In the genomic region with DNA sequence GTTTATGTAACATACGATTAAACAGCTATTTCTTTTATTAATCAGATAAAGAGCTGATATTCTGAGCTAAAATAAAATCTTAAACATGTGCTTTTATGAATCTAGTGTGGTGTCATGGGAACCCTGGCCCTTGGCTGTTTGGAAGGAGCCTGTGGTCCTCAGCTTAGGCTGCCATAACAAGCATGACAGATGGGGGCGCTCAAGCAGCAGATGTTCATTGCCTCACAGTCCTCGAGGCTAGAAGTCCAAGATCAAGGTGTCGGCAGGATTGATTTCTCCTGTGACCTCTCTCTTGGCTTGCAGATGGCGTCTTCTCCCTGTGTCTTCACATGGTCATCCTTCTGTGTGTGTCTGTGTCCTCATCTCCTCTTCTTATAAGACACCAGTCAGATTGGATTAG, we compare ENCODE assay signal across 11 cellular contexts.
DNase-seq lines count a peak whose midpoint lies in the region; ATAC-seq and TF ChIP-seq lines count a peak whose summit lies in the region.
"Had no signal": no experiment of that assay in that cellular context is flagged by ENCODE, and none has a peak within 500 bp of the region (broad histone marks: within the 10 kb centered on the region; RNA-seq: fewer than 3 reads in every experiment).

No MANE protein-coding gene starts in this region.

- intact Hi-C loops in activated T-helper 2 cell treated with anti-CD3 and anti-CD28 coated beads, Interferon-gamma antibody, Interleukin-2, Interleukin-4, amounts not matched to agents 10 μg/mL and 5 μg/mL and 100 μg/mL, durations not matched to agents 14 hours and 24 hours and 36 hours (cut with micrococcal nuclease), result no loop called here

- H3K27me3 Mint-ChIP-seq in T-helper 17 cell, result peaks cover 45% of the 10 kb centered on the region
- H3K27me3 Mint-ChIP-seq in activated T-helper 2 cell treated with anti-CD3 and anti-CD28 coated beads, Interferon-gamma antibody, Interleukin-2, Interleukin-4, amounts not matched to agents 10 μg/mL and 5 μg/mL and 100 μg/mL, durations not matched to agents 14 hours and 24 hours and 36 hours (ENCODE audit: low read depth), result peaks cover 39% of the 10 kb centered on the region

- H3K36me3 Mint-ChIP-seq in T-helper 17 cell (ENCODE audit: low read depth), result no peaks in the 10 kb centered on the region
- no peaks in the 10 kb centered on the region for H3K36me3 Mint-ChIP-seq in activated T-helper 2 cell treated with anti-CD3 and anti-CD28 coated beads, Interferon-gamma antibody, Interleukin-2, Interleukin-4, amounts not matched to agents 10 μg/mL and 5 μg/mL and 100 μg/mL, durations not matched to agents 14 hours and 24 hours and 36 hours (ENCODE audit: low read depth)

- no peaks in the 10 kb centered on the region for H3K4me1 Mint-ChIP-seq in T-helper 17 cell
- H3K4me1 Mint-ChIP-seq in activated T-helper 2 cell treated with anti-CD3 and anti-CD28 coated beads, Interferon-gamma antibody, Interleukin-2, Interleukin-4, amounts not matched to agents 10 μg/mL and 5 μg/mL and 100 μg/mL, durations not matched to agents 14 hours and 24 hours and 36 hours (ENCODE audit: low read depth), result no peaks in the 10 kb centered on the region

- H3K27me3 ChIP-seq in NT2/D1 (ENCODE audit: insufficient read depth, insufficient read length), result no peaks in the 10 kb centered on the region
- H3K27me3 ChIP-seq: pancreas had no signal

- no peak overlapping the region for H3K27ac Mint-ChIP-seq in T-helper 17 cell
- H3K27ac Mint-ChIP-seq in activated T-helper 2 cell treated with anti-CD3 and anti-CD28 coated beads, Interferon-gamma antibody, Interleukin-2, Interleukin-4, amounts not matched to agents 10 μg/mL and 5 μg/mL and 100 μg/mL, durations not matched to agents 14 hours and 24 hours and 36 hours, result no peak overlapping the region

- no peaks in the 10 kb centered on the region for H3K9me3 ChIP-seq in NT2/D1 (ENCODE audit: insufficient read depth, low read length)
- peaks cover 2% of the 10 kb centered on the region for H3K9me3 ChIP-seq in T-helper 17 cell (ENCODE audit: control insufficient read depth, low read length, poor library complexity, severe bottlenecking)
- H3K9me3 ChIP-seq: pancreas had no signal

- no peaks in the 10 kb centered on the region for H3K36me3 ChIP-seq in NT2/D1 (ENCODE audit: insufficient read depth, insufficient read length, low read length)
- H3K36me3 ChIP-seq: pancreas had no signal

- H3K9ac ChIP-seq in NT2/D1 (ENCODE audit: insufficient read length, low read depth), result no peak overlapping the region

- TF ChIP-seq CTCF in AG10803 (conservative IDR thresholded peaks at IDR 0.05; ENCODE audit: low read length) (peak; percentile 25; the same call in 1 of the 2 replicates), GM10266 (IDR thresholded peaks at IDR 0.05; ENCODE audit: control insufficient read depth, insufficient read depth, low read depth, missing control alignments) (peak; percentile 29), fibroblast of villous mesenchyme (IDR thresholded peaks at IDR 0.05; ENCODE audit: insufficient read depth, low read depth, low read length) (peak; percentile 27)

- H3K9me3 Mint-ChIP-seq in activated T-helper 2 cell treated with anti-CD3 and anti-CD28 coated beads, Interferon-gamma antibody, Interleukin-2, Interleukin-4, amounts not matched to agents 10 μg/mL and 5 μg/mL and 100 μg/mL, durations not matched to agents 14 hours and 24 hours and 36 hours, result peaks cover 8% of the 10 kb centered on the region

- no peak overlapping the region for H3K4me3 ChIP-seq in AG10803 (ENCODE audit: low read length)
- no peak overlapping the region for H3K4me3 ChIP-seq in NT2/D1 (ENCODE audit: insufficient read length, low read depth)
- H3K4me3 ChIP-seq in fibroblast of villous mesenchyme (ENCODE audit: low read depth, low read length), result no peak overlapping the region
- H3K4me3 ChIP-seq: pancreas had no signal

- no peak overlapping the region for H3K4me3 Mint-ChIP-seq in T-helper 17 cell
- H3K4me3 Mint-ChIP-seq in activated T-helper 2 cell treated with anti-CD3 and anti-CD28 coated beads, Interferon-gamma antibody, Interleukin-2, Interleukin-4, amounts not matched to agents 10 μg/mL and 5 μg/mL and 100 μg/mL, durations not matched to agents 14 hours and 24 hours and 36 hours (ENCODE audit: low read depth), result no peak overlapping the region

- no peaks in the 10 kb centered on the region for H3K4me1 ChIP-seq in NT2/D1 (ENCODE audit: insufficient read depth, insufficient read length)

- DNase-seq in AG10803 (ENCODE audit: low read depth) (no peak), GM10266 (ENCODE audit: extremely low spot score) (no peak), NT2/D1 (ENCODE audit: low read depth, low spot score) (peak; percentile 57), fibroblast of villous mesenchyme (ENCODE audit: low read depth) (no peak), T-helper 17 cell (no peak), cerebellum (ENCODE audit: low spot score) (no peak), SHP77 treated with DMSO at 0.1 percent for 48 hours (lab: John Stamatoyannopoulos, UW) (no peak)
- no peak for DNase-seq in activated T-helper 2 cell treated with anti-CD3 and anti-CD28 coated beads, Interferon-gamma antibody, Interleukin-2, Interleukin-4, amounts not matched to agents 10 μg/mL and 5 μg/mL and 100 μg/mL, durations not matched to agents 14 hours and 24 hours and 36 hours (ENCODE audit: low spot score)
- DNase-seq: IMR-90, kidney glomerular epithelial cell had no signal

- ATAC-seq in T-helper 17 cell, result no peak
- ATAC-seq: pancreas had no signal
